Comparison of ENCODE assay signal across 24 cellular contexts in genomic region chr3:42719002-42719401, GRCh38. TPM values are rescaled to one million over a fixed set of nuclear protein-coding genes. Genes with fewer than 3 reads are reported as not detected.
DNase-seq lines count a peak whose midpoint lies in the region; ATAC-seq and TF ChIP-seq lines count a peak whose summit lies in the region.
"Had no signal": no experiment of that assay in that cellular context is flagged by ENCODE, and none has a peak within 500 bp of the region (broad histone marks: within the 10 kb centered on the region; RNA-seq: fewer than 3 reads in every experiment).

No MANE protein-coding gene starts in this region.

- H2AK5ac ChIP-seq in H9 (ENCODE audit: insufficient read length, low read length): no peak overlapping the region

- no peak overlapping the region for H2BK120ac ChIP-seq in H9 (ENCODE audit: low read depth, low read length, poor library complexity, severe bottlenecking)

- H3K79me1 ChIP-seq in H9 (ENCODE audit: insufficient read depth, low read depth, low read length, poor library complexity, severe bottlenecking): no peaks in the 10 kb centered on the region

- H3K4me1 ChIP-seq in GM23338 (ENCODE audit: insufficient read depth) (no peaks in the 10 kb centered on the region), H9 (ENCODE audit: insufficient read depth, low read length) (no peaks in the 10 kb centered on the region), skeletal muscle tissue (ENCODE audit: control insufficient read depth in 3 of 3, insufficient read depth in 3 of 3, low read length in 3 of 3) (peaks cover 5 to 22% (median 9%) of the 10 kb centered on the region in 3 donors)
- H3K4me1 ChIP-seq: Peyer's patch, SJSA1 had no signal

- H3K9ac ChIP-seq in H9 (ENCODE audit: extremely low read depth, insufficient read length, low read length) (no peak overlapping the region), skeletal muscle tissue (ENCODE audit: low read depth in 1 of 3, low read length in 3 of 3) (no peak overlapping the region)
- H3K9ac ChIP-seq: GM23248 had no signal

- no peak overlapping the region for H3T11ph ChIP-seq in H9 (ENCODE audit: low read length)

- no peak overlapping the region for H2BK5ac ChIP-seq in H9 (ENCODE audit: insufficient read length, low read length)

- no peak for ATAC-seq in GM23338
- ATAC-seq in left ventricle myocardium superior: peak; percentile 49
- ATAC-seq: HepG2, K562 had no signal

- H3K36me3 Mint-ChIP-seq in GM23338 (ENCODE audit: low read depth) (no peaks in the 10 kb centered on the region), H9 (ENCODE audit: insufficient read depth in 1 of 3, low read depth in 3 of 3) (no peaks in the 10 kb centered on the region; a peak in 1 of 7 replicates)
- H3K36me3 Mint-ChIP-seq: CD4-positive, CD25-positive, alpha-beta regulatory T cell had no signal

- no peak overlapping the region for H4K91ac ChIP-seq in H9 (ENCODE audit: insufficient read length, low read depth, low read length)

- no peak for DNase-seq in GM23338 (ENCODE audit: low spot score)
- DNase-seq in H9: peak; percentile 5
- DNase-seq in left ventricle myocardium superior: no peak
- DNase-seq in amygdala (lab: John Stamatoyannopoulos, UW): no peak
- no peak for DNase-seq in activated CD4-positive, alpha-beta T cell treated with anti-CD3 and anti-CD28 coated beads for 4 hours
- no peak for DNase-seq in NCI-H1694 treated with DMSO at 0.1 percent for 48 hours (lab: John Stamatoyannopoulos, UW)
- DNase-seq: CD4-positive, CD25-positive, alpha-beta regulatory T cell; DMS79; GM23248; HCEC 1CT; MM.1S; NCI-H1048; NCI-H1417 treated with DMSO at 0.1 percent for 48 hours; NCI-H1930; NK-92 treated with Interleukin-12 subunit alpha and Interleukin-12 subunit beta, amount 100 ng/mL, for 24 hours had no signal

- H3K4me1 Mint-ChIP-seq in GM23338 (no peaks in the 10 kb centered on the region), H9 (peaks cover 0 to 5% of the 10 kb centered on the region in 2 experiments; a peak in 2 of 4 replicates)
- H3K4me1 Mint-ChIP-seq: CD4-positive, CD25-positive, alpha-beta regulatory T cell had no signal

- H3K27me3 ChIP-seq in GM23338 (ENCODE audit: insufficient read depth) (no peaks in the 10 kb centered on the region), H9 (ENCODE audit: insufficient read depth, low read length) (no peaks in the 10 kb centered on the region), skeletal muscle tissue (ENCODE audit: control insufficient read depth in 3 of 3, insufficient read depth in 3 of 3, low read length in 3 of 3) (no peaks in the 10 kb centered on the region)
- H3K27me3 ChIP-seq: Peyer's patch, SJSA1 had no signal

- H2BK12ac ChIP-seq in H9 (ENCODE audit: insufficient read length, low read depth, low read length): no peak overlapping the region

- H2AFZ ChIP-seq in GM23338: 0 out of 2 replicates have a peak overlapping the region, but pooled peaks have one; percentile 63
- no peak overlapping the region for H2AFZ ChIP-seq in H9 (ENCODE audit: low read length)
- H2AFZ ChIP-seq: GM23248 had no signal

- H4K20me1 ChIP-seq in GM23338 (replicated peaks; ENCODE audit: insufficient read depth) (no peaks in the 10 kb centered on the region), H9 (ENCODE audit: control insufficient read depth, insufficient read depth, insufficient read length) (no peaks in the 10 kb centered on the region)

- H3K4me2 ChIP-seq in GM23338 (no peak overlapping the region), H9 (ENCODE audit: insufficient read depth, insufficient read length, low read length) (no peak overlapping the region)

- H3K9me2 ChIP-seq in GM23338 (ENCODE audit: insufficient read depth): no peaks in the 10 kb centered on the region

- H3K23me2 ChIP-seq in H9 (ENCODE audit: insufficient read length, low read depth, low read length, poor library complexity, severe bottlenecking): no peaks in the 10 kb centered on the region

- no peak overlapping the region for H3K14ac ChIP-seq in H9 (ENCODE audit: insufficient read depth, low read length)

- no peak overlapping the region for H4K5ac ChIP-seq in H9 (ENCODE audit: insufficient read length, low read depth, low read length)

- H2BK20ac ChIP-seq in H9 (ENCODE audit: low read depth, low read length, poor library complexity, severe bottlenecking): no peak overlapping the region

- H3K9me3 Mint-ChIP-seq in GM23338 (peaks cover 3% of the 10 kb centered on the region; the same call in 2 of the 3 replicates), H9 (peaks cover 0 to 2% of the 10 kb centered on the region in 2 experiments; a peak in 2 of 5 replicates)

- H3K9me3 ChIP-seq in H9 (ENCODE audit: control insufficient read depth, low read depth, low read length) (no peaks in the 10 kb centered on the region), skeletal muscle tissue (ENCODE audit: control insufficient read depth in 3 of 3, low read length in 3 of 3) (no peaks in the 10 kb centered on the region)
- H3K9me3 ChIP-seq: Peyer's patch, SJSA1 had no signal

- H3K23ac ChIP-seq in H9 (ENCODE audit: insufficient read length, low read depth, low read length): no peak overlapping the region

- H3K79me2 ChIP-seq in GM23338 (replicated peaks; ENCODE audit: insufficient read depth) (no peaks in the 10 kb centered on the region), H9 (ENCODE audit: insufficient read depth, low read length) (no peaks in the 10 kb centered on the region)

- no peak overlapping the region for H3K18ac ChIP-seq in H9 (ENCODE audit: insufficient read length, low read depth, low read length)

- H2BK15ac ChIP-seq in H9 (ENCODE audit: low read depth, low read length): no peak overlapping the region

- H3K4me3 ChIP-seq in GM23338 (no peak overlapping the region), skeletal muscle tissue (ENCODE audit: low read length in 3 of 3) (no peak overlapping the region)
- H3K4me3 ChIP-seq: GM23248, K562, Peyer's patch, SJSA1 had no signal

- H3K4me3 Mint-ChIP-seq in GM23338 (no peak overlapping the region), H9 (no peak overlapping the region)
- H3K4me3 Mint-ChIP-seq: CD4-positive, CD25-positive, alpha-beta regulatory T cell had no signal

- H3F3A ChIP-seq in GM23338 (replicated peaks; ENCODE audit: low read depth): no peaks in the 10 kb centered on the region

- WGBS in H9 (ENCODE audit: extremely low coverage, insufficient read length, low lambda C conversion rate): no CpG with 5 or more reads among the region's 6 CpGs

- H4K8ac ChIP-seq in H9 (replicated peaks; ENCODE audit: insufficient read length, low read depth, low read length): no peak overlapping the region

- no peak overlapping the region for H3K56ac ChIP-seq in H9 (ENCODE audit: insufficient read length, low read depth, low read length)

- no peak overlapping the region for H3K4ac ChIP-seq in H9 (ENCODE audit: low read depth, low read length)

- intact Hi-C loops in left ventricle myocardium superior (cut with micrococcal nuclease): no loop called here

- H3K36me3 ChIP-seq in GM23338 (ENCODE audit: insufficient read depth): no peaks in the 10 kb centered on the region
- H3K36me3 ChIP-seq in skeletal muscle tissue (ENCODE audit: control insufficient read depth in 3 of 3, insufficient read depth in 3 of 3, low read length in 3 of 3): no peaks in the 10 kb centered on the region
- H3K36me3 ChIP-seq: Peyer's patch, SJSA1 had no signal

- peaks cover 5% of the 10 kb centered on the region for H3K27me3 Mint-ChIP-seq in GM23338 (ENCODE audit: insufficient read depth, low read depth, poor library complexity)
- peaks cover 7% of the 10 kb centered on the region for H3K27me3 Mint-ChIP-seq in H9 (ENCODE audit: low read depth)

- no peak overlapping the region for H3K27ac ChIP-seq in GM23338 (ENCODE audit: low read depth)
- H3K27ac ChIP-seq in H9 (ENCODE audit: insufficient read length, low read depth, low read length): no peak overlapping the region
- H3K27ac ChIP-seq in skeletal muscle tissue (ENCODE audit: low read depth, low read length): peak overlapping the region; percentile 23
- H3K27ac ChIP-seq: GM23248, Peyer's patch, SJSA1 had no signal

- TF ChIP-seq CTCF in GM23338 (conservative IDR thresholded peaks at IDR 0.05; ENCODE audit: low read depth in 2 of 2): no peak
- TF ChIP-seq CTCF in H9 (conservative IDR thresholded peaks at IDR 0.05): no peak

- H3K27ac Mint-ChIP-seq in GM23338 (no peak overlapping the region), H9 (no peak overlapping the region)
- H3K27ac Mint-ChIP-seq: CD4-positive, CD25-positive, alpha-beta regulatory T cell had no signal

RNA-seq across cellular contexts. Expression of gene HHATL, which starts 16.4 kb away (rescaled TPM):
- total RNA-seq in GM23338 (2014; rRNA removed; shearing (Covaris generic)): not detected in 2 replicates
- not detected in 2 replicates for polyA plus RNA-seq in GM23338 (2016; fragmentation: Nextera tagmentation; extraction: Ambion mirVana)
- total RNA-seq in H9 (2021) (0.46 TPM in 1 of 2 replicates, not detected in the other), left ventricle myocardium superior (463 TPM), skeletal muscle tissue (23.0 TPM)
- total RNA-seq: CD4-positive, CD25-positive, alpha-beta regulatory T cell; GM23248; HepG2; HT-29; K562; LHCN-M2; NCI-H460; SJSA1 had no signal
- polyA plus RNA-seq: BJ; CD4-positive, CD25-positive, alpha-beta regulatory T cell; GM23248; K562 had no signal

RNA-seq across cellular contexts. Expression of gene KLHL40, which starts 33.7 kb away (rescaled TPM):
- not detected in 2 replicates for total RNA-seq in GM23338 (2014; rRNA removed; shearing (Covaris generic))
- polyA plus RNA-seq in GM23338 (2016; fragmentation: Nextera tagmentation; extraction: Ambion mirVana): not detected in 2 replicates
- total RNA-seq in H9 (2021): not detected in 2 replicates
- 0.12 TPM for total RNA-seq in left ventricle myocardium superior
- 179 TPM for total RNA-seq in skeletal muscle tissue
- total RNA-seq: CD4-positive, CD25-positive, alpha-beta regulatory T cell; GM23248; HepG2; HT-29; K562; NCI-H460; Peyer's patch; SJSA1 had no signal
- polyA plus RNA-seq: BJ; CD4-positive, CD25-positive, alpha-beta regulatory T cell; GM23248; HepG2; K562 had no signal

RNA-seq across cellular contexts. Expression of gene CCDC13, which starts 54.1 kb away (rescaled TPM):
- total RNA-seq in GM23338 (2014; rRNA removed; shearing (Covaris generic)): 0.45 TPM in 1 of 2 replicates, not detected in the other
- polyA plus RNA-seq in GM23338 (2016; fragmentation: Nextera tagmentation; extraction: Ambion mirVana): 0.27 and 0.42 TPM in 2 replicates
- not detected in 2 replicates for total RNA-seq in H9 (2021)
- total RNA-seq in left ventricle myocardium superior: 0.17 TPM
- total RNA-seq in skeletal muscle tissue: not detected
- total RNA-seq: HT-29 had no signal

Comparison
In these comparisons a context has a peak if more than half of its experiments do, and no peak if none do; other contexts are left out.
1. RNA of gene HHATL, which starts 16.4 kb away (total RNA-seq): 463 TPM in left ventricle myocardium superior (single experiment); 23.0 TPM in skeletal muscle tissue (single experiment), 0.46 TPM in H9 and not detected in GM23338; every median in the first group is over 10 times any median in the second.
2. RNA of gene KLHL40, which starts 33.7 kb away (total RNA-seq): 179 TPM in skeletal muscle tissue (single experiment); 0.12 TPM in left ventricle myocardium superior (single experiment), not detected in GM23338 and not detected in H9; every median in the first group is over 100 times any median in the second.